Comparison of ENCODE assay signal across 9 cellular contexts in the genomic region with DNA sequence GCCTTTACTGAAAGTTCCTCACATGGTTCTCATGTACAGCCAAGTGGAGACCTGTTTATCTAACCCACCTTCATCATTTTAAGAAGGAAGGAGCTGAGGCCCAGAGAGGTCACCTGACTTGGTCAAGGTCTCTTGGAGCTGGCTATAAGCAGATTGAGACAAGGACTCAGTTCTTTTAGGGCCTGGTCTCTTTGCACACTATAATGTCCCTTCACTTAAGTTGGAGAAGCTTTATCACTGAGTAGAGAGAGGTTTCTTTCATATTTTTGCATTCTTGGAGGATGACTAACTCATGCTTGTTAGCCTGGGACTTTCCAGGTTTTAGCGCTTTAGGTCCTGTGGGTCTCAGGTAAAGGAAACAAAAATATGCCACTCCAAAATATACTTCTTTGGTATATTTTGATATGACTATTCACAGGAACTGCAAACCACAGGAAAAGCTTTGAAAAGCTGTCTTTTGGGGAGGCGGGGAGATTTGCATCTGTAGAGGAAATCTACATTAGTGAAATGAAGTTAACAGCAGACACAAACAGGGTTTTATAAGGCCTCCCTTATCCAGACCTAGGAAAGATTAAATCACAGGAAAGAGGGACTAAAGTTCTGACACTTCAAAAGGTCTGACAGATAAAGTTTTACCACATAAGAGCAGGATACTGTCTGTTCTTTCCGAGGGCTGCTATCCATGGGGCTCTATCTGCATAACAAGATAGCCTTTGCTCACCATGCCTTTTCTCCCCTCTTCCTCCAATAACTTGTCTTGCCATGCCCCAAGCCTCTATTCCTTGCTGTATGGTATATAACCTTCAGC.
DNase-seq lines count a peak whose midpoint lies in the region; ATAC-seq, FAIRE-seq and TF ChIP-seq lines count a peak whose summit lies in the region.
"Had no signal": no experiment of that assay in that cellular context is flagged by ENCODE, and none has a peak within 500 bp of the region (broad histone marks: within the 10 kb centered on the region; RNA-seq: fewer than 3 reads in every experiment).

No MANE protein-coding gene starts in this region.

- peak overlapping the region; percentile 66 for H3K27ac ChIP-seq in CD4-positive, CD25-positive, alpha-beta regulatory T cell (ENCODE audit: insufficient read depth, low read length, poor library complexity, severe bottlenecking)
- H3K27ac ChIP-seq in OCI-LY3 (ENCODE audit: low read length) (peak overlapping the region; percentile 61), astrocyte (ENCODE audit: low read depth, low read length) (peak overlapping the region; percentile 53)

- H3K9me3 Mint-ChIP-seq in CD4-positive, CD25-positive, alpha-beta regulatory T cell = peaks cover 0 to 4% (median 1%) of the 10 kb centered on the region in 7 donors
- peaks cover 4% of the 10 kb centered on the region for H3K9me3 Mint-ChIP-seq in astrocyte (ENCODE audit: unreplicated experiment)

- H3K9me3 ChIP-seq in CD4-positive, CD25-positive, alpha-beta regulatory T cell (ENCODE audit: control insufficient read depth in 2 of 2, low read length in 2 of 2) = no peaks in the 10 kb centered on the region
- H3K9me3 ChIP-seq in OCI-LY3 (ENCODE audit: insufficient read depth, low read length) = no peaks in the 10 kb centered on the region
- H3K9me3 ChIP-seq in astrocyte (ENCODE audit: insufficient read depth, low read depth, low read length) = no peaks in the 10 kb centered on the region

- H2AFZ ChIP-seq in OCI-LY3 (ENCODE audit: low read depth, low read length) = peak overlapping the region; percentile 42
- H2AFZ ChIP-seq in astrocyte (ENCODE audit: low read depth, low read length) = no peak overlapping the region

- H3K4me2 ChIP-seq in OCI-LY3 (ENCODE audit: low read length) (peak overlapping the region; percentile 72), astrocyte (ENCODE audit: low read length) (peak overlapping the region; percentile 60)

- peak overlapping the region; percentile 43 to 72 (median 61) for H3K4me3 Mint-ChIP-seq in CD4-positive, CD25-positive, alpha-beta regulatory T cell
- no peak overlapping the region for H3K4me3 Mint-ChIP-seq in astrocyte (ENCODE audit: unreplicated experiment)

- H4K20me1 ChIP-seq in OCI-LY3 (ENCODE audit: insufficient read depth, low read length) = no peaks in the 10 kb centered on the region
- no peaks in the 10 kb centered on the region for H4K20me1 ChIP-seq in astrocyte (ENCODE audit: insufficient read depth, low read length)

- H3K36me3 ChIP-seq in CD4-positive, CD25-positive, alpha-beta regulatory T cell (ENCODE audit: control insufficient read depth, insufficient read depth, low read length) = no peaks in the 10 kb centered on the region
- H3K36me3 ChIP-seq in OCI-LY3 (replicated peaks; ENCODE audit: low read depth, low read length) = no peaks in the 10 kb centered on the region
- no peaks in the 10 kb centered on the region for H3K36me3 ChIP-seq in astrocyte (ENCODE audit: insufficient read depth, low read length)

- DNase-seq in CD4-positive, CD25-positive, alpha-beta regulatory T cell = peak; percentile 7 to 77 (median 63)
- DNase-seq in astrocyte (ENCODE audit: low read depth) = peak; percentile 71
- DNase-seq in stimulated activated CD4-positive, alpha-beta T cell treated with anti-CD3 and anti-CD28 coated beads, Interleukin-15, amount 100 ng/mL, for 48 hours (ENCODE audit: low read depth in 2 of 2) = peak; percentile 45 to 52
- no peak for DNase-seq in iPS-NIHi7 (ENCODE audit: extremely low spot score)
- DNase-seq in T1000 (lab: John Stamatoyannopoulos, UW) = no peak
- no peak for DNase-seq in AG08396 (ENCODE audit: low spot score)

- peaks cover 44% of the 10 kb centered on the region for H3K4me1 ChIP-seq in CD4-positive, CD25-positive, alpha-beta regulatory T cell (ENCODE audit: control insufficient read depth, insufficient read depth, low read length, poor library complexity, severe bottlenecking)
- peaks cover 21% of the 10 kb centered on the region for H3K4me1 ChIP-seq in OCI-LY3 (ENCODE audit: low read length)
- H3K4me1 ChIP-seq in astrocyte (ENCODE audit: insufficient read depth, low read length) = peaks cover 10% of the 10 kb centered on the region

- H3K9ac ChIP-seq in OCI-LY3 (ENCODE audit: low read length) (peak overlapping the region; percentile 15; the same call in 1 of the 2 replicates), astrocyte (ENCODE audit: low read length) (no peak overlapping the region)

- no peaks in the 10 kb centered on the region for H3K27me3 Mint-ChIP-seq in CD4-positive, CD25-positive, alpha-beta regulatory T cell
- H3K27me3 Mint-ChIP-seq in astrocyte (ENCODE audit: low read depth, unreplicated experiment) = no peaks in the 10 kb centered on the region

- TF ChIP-seq CTCF in OCI-LY3 (IDR thresholded peaks at IDR 0.05; ENCODE audit: low read depth, low read length) (no peak), astrocyte (IDR thresholded peaks at IDR 0.05; ENCODE audit: insufficient read depth, low read depth, low read length) (no peak)

- no peak for FAIRE-seq in astrocyte (lab: Jason Lieb, UNC)
- FAIRE-seq: colon had no signal

- ATAC-seq in CD4-positive, CD25-positive, alpha-beta regulatory T cell (ENCODE audit: low read depth in 2 of 2) = peak; percentile 60 to 63
- peak; percentile 50 for ATAC-seq in GM21529 (IDR thresholded peaks at IDR 0.05; ENCODE audit: unreplicated experiment)

- H3K27ac Mint-ChIP-seq in CD4-positive, CD25-positive, alpha-beta regulatory T cell = peak overlapping the region; percentile 86 to 93 (median 89)
- peak overlapping the region; percentile 51 for H3K27ac Mint-ChIP-seq in astrocyte (ENCODE audit: unreplicated experiment)

- no peaks in the 10 kb centered on the region for H3K27me3 ChIP-seq in CD4-positive, CD25-positive, alpha-beta regulatory T cell (ENCODE audit: control insufficient read depth, insufficient read depth, low read length)
- H3K27me3 ChIP-seq in OCI-LY3 (ENCODE audit: low read depth, low read length) (no peaks in the 10 kb centered on the region), astrocyte (ENCODE audit: insufficient read depth, low read length) (no peaks in the 10 kb centered on the region)

- H3K4me1 Mint-ChIP-seq in CD4-positive, CD25-positive, alpha-beta regulatory T cell = peaks cover 29 to 69% (median 62%) of the 10 kb centered on the region in 4 donors
- H3K4me1 Mint-ChIP-seq in astrocyte (ENCODE audit: low read depth, unreplicated experiment) = peaks cover 44% of the 10 kb centered on the region

- no peaks in the 10 kb centered on the region for H3K36me3 Mint-ChIP-seq in CD4-positive, CD25-positive, alpha-beta regulatory T cell
- no peaks in the 10 kb centered on the region for H3K36me3 Mint-ChIP-seq in astrocyte (ENCODE audit: low read depth, unreplicated experiment)

- peak overlapping the region; percentile 35 for H3K4me3 ChIP-seq in CD4-positive, CD25-positive, alpha-beta regulatory T cell (ENCODE audit: low read depth, low read length)
- H3K4me3 ChIP-seq in OCI-LY3 (ENCODE audit: low read length) (peak overlapping the region; percentile 47), astrocyte (ENCODE audit: insufficient read depth, low read depth, low read length) (peak overlapping the region; percentile 6)

- H3K79me2 ChIP-seq in OCI-LY3 (ENCODE audit: low read length) (no peaks in the 10 kb centered on the region), astrocyte (ENCODE audit: insufficient read depth, low read length) (no peaks in the 10 kb centered on the region)

Comparison
In these comparisons a context has a peak if more than half of its experiments do, and no peak if none do; other contexts are left out.
1. DNase-seq: peak in CD4-positive, CD25-positive, alpha-beta regulatory T cell (3 of 3), astrocyte (single experiment) and stimulated activated CD4-positive, alpha-beta T cell treated with anti-CD3 and anti-CD28 coated beads, Interleukin-15, amount 100 ng/mL, for 48 hours (2 of 2); none in iPS-NIHi7 (single experiment), T1000 (single experiment) and AG08396 (single experiment).
2. Peak in every context shown above with its lines, with median percentiles within 50 percentile points of each other: H3K27ac ChIP-seq and H3K4me3 ChIP-seq.